ENCODE assay signal across 29 cellular contexts in the genomic region with DNA sequence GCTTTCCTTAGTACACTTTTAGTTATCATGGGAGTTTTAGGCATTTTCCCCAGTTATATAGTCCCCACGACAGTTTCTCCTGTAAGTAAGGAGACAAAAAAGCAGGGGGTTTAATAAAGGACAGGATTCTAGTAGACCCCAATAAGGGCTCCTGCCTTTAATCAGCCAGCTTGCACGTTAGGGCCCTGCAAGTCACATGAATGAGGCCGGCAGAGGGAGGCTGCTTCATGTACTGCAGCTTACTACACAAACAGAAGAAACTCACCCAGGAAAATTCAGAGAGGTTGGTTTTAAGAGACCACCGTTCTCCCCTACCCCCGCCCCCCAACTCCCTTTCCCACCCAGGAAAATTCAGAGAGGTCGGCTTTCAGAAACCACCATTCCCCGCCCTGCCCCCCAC.
"Had no signal": no experiment of that assay in that cellular context is flagged by ENCODE, and none has a peak within 500 bp of the region (broad histone marks: within the 10 kb centered on the region; RNA-seq: fewer than 3 reads in every experiment).

No MANE protein-coding gene starts in this region.

- H3K4me3 ChIP-seq: esophagus muscularis mucosa, left lung, lower lobe of right lung, mucosa of descending colon, pancreas, prostate gland, sigmoid colon, stomach, uterus had no signal

- H3K27me3 ChIP-seq: brain microvascular endothelial cell, esophagus muscularis mucosa, left lung, pancreas, sigmoid colon, stomach, uterus had no signal

- H3K9me3 ChIP-seq: left lung, lower lobe of right lung, mucosa of descending colon, pancreas, prostate gland, sigmoid colon, uterus had no signal

- H3K36me3 ChIP-seq: brain microvascular endothelial cell, esophagus muscularis mucosa, left lung, lower lobe of right lung, pancreas, prostate gland, sigmoid colon, stomach, uterus had no signal

- DNase-seq: activated CD4-positive, alpha-beta T cell treated with anti-CD3 and anti-CD28 coated beads for 1 hour; activated CD4-positive, alpha-beta T cell treated with anti-CD3 and anti-CD28 coated beads, Interleukin-2, amount 50 U/mL, for 1 hour; activated CD8-positive, alpha-beta T cell treated with anti-CD3 and anti-CD28 coated beads for 36 hours; activated gamma-delta T cell treated with Interleukin-2 at 50 U/mL for 16 hours; activated naive CD4-positive, alpha-beta T cell treated with anti-CD3 and anti-CD28 coated beads, Interleukin-2, amount 50 U/mL, for 16 hours; activated T-cell treated with anti-CD3 and anti-CD28 coated beads, Interleukin-2, amount 50 U/mL, for 4 hours; amniotic stem cell; brain microvascular endothelial cell; effector CD4-positive, alpha-beta T cell; foreskin melanocyte; left lung; lower lobe of right lung; mucosa of descending colon; retina; sigmoid colon; stimulated activated CD4-positive, alpha-beta T cell treated with anti-CD3 and anti-CD28 coated beads, Interleukin-4, amount 100 ng/mL, for 4 hours; stimulated activated CD8-positive, alpha-beta memory T cell treated with anti-CD3 and anti-CD28 coated beads, Interleukin-4, amount 100 ng/mL, for 48 hours; stomach; T-helper 2 cell; trophoblast cell had no signal

- H3K27ac ChIP-seq: brain microvascular endothelial cell, esophagus muscularis mucosa, left lung, lower lobe of right lung, pancreas, prostate gland, sigmoid colon, stomach, uterus had no signal

- ATAC-seq: activated CD8-positive, alpha-beta T cell treated with anti-CD3 and anti-CD28 coated beads for 36 hours; activated T-cell treated with anti-CD3 and anti-CD28 coated beads, Interleukin-2, amount 50 U/mL, for 4 hours; activated T-helper 17 cell treated with anti-CD3 and anti-CD28 coated beads, Interleukin-2, amount 50 U/mL, for 72 hours; left lung; lower lobe of right lung; mucosa of descending colon; stimulated activated memory B cell treated with anti-CD40 and anti-IgM and Interleukin-4, amounts not matched to agents 10 μg/mL and 1 μg/mL and 100 μg/mL, for 72 hours had no signal

- H3K4me1 ChIP-seq: esophagus muscularis mucosa, left lung, lower lobe of right lung, prostate gland, sigmoid colon, stomach, uterus had no signal

- FAIRE-seq: astrocyte, islet of Langerhans, pancreas, small intestine had no signal
